27 cellular contexts compared by ENCODE assay signal in genomic region chr10:4488924-4489323, GRCh38.
"Had no signal": no experiment of that assay in that cellular context is flagged by ENCODE, and none has a peak within 500 bp of the region (broad histone marks: within the 10 kb centered on the region; RNA-seq: fewer than 3 reads in every experiment).

No MANE protein-coding gene starts in this region.

- H3K9me3 ChIP-seq: Peyer's patch had no signal

- H3K4me1 ChIP-seq: Peyer's patch had no signal

- DNase-seq: activated B cell treated with CpG ODN at 0.5 μM for 24 hours; activated CD4-positive, alpha-beta T cell treated with anti-CD3 and anti-CD28 coated beads for 1 hour; activated CD4-positive, alpha-beta T cell treated with anti-CD3 and anti-CD28 coated beads, Interleukin-2, amount 10 ng/mL, durations not matched to agents 24 days and 14 days; activated CD4-positive, alpha-beta T cell treated with anti-CD3 and anti-CD28 coated beads, Interleukin-2, amount 50 U/mL, for 48 hours; activated CD8-positive, alpha-beta memory T cell treated with anti-CD3 and anti-CD28 coated beads for 24 hours; activated effector memory CD4-positive, alpha-beta T cell treated with anti-CD3 and anti-CD28 coated beads, Interleukin-2, amount 50 U/mL, for 16 hours; activated naive CD4-positive, alpha-beta T cell treated with Interleukin-2 at 50 U/mL for 16 hours; activated naive CD8-positive, alpha-beta T cell treated with anti-CD3 and anti-CD28 coated beads, Interleukin-2, amount 50 U/mL, for 24 hours; activated T-cell treated with anti-CD3 and anti-CD28 coated beads, Interleukin-2, amount 50 U/mL, for 4 hours; amygdala; Kasumi-1; KBM-7; NCI-H1048; NCI-H146; NCI-H187 treated with DMSO at 0.1 percent for 48 hours; NCI-H2107; NCI-H345; NCI-H510A; NCI-H526 treated with DMSO at 0.1 percent for 48 hours; NK-92 treated with Interleukin-12 subunit alpha and Interleukin-12 subunit beta, amount 100 ng/mL, for 24 hours; OCI-M1; Peyer's patch; SHP77 treated with DMSO at 0.1 percent for 48 hours; T-helper 9 cell had no signal

- H3K27ac ChIP-seq: cardiac muscle cell, Peyer's patch, RWPE1 had no signal

- H3K36me3 ChIP-seq: cardiac muscle cell, Peyer's patch had no signal

- H3K27me3 ChIP-seq: cardiac muscle cell, Peyer's patch had no signal

- H3K4me3 ChIP-seq: cardiac muscle cell, Peyer's patch had no signal

- ATAC-seq: activated naive CD4-positive, alpha-beta T cell treated with anti-CD3 and anti-CD28 coated beads, Interleukin-2, amount 50 U/mL, for 72 hours; activated naive CD8-positive, alpha-beta T cell treated with anti-CD3 and anti-CD28 coated beads, Interleukin-2, amount 50 U/mL, for 24 hours; activated T-cell treated with anti-CD3 and anti-CD28 coated beads, Interleukin-2, amount 50 U/mL, for 4 hours had no signal
